ENCODE assay signal across 15 cellular contexts in the genomic region with DNA sequence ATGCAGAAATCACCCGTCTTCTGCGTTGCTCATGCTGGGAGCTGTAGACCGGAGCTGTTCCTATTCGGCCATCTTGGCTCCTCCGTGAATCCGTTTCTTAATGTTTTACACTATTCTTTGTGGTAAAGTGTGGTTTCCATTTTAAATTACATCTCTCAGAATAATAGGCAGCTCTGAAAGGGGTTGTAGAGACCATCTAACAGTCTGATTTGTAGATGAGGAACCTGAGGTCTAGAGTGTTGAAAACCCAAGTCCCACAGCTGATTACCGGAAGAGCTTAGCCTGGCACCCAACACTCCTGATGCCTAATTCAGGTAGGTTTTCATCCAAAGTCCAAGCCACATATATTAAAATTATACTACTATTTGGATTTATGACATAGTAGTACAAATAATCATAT.
DNase-seq lines count a peak whose midpoint lies in the region; ATAC-seq and TF ChIP-seq lines count a peak whose summit lies in the region.
"Had no signal": no experiment of that assay in that cellular context is flagged by ENCODE, and none has a peak within 500 bp of the region (broad histone marks: within the 10 kb centered on the region; RNA-seq: fewer than 3 reads in every experiment).

No MANE protein-coding gene starts in this region.

- peak overlapping the region; percentile 46 for H3K4me3 ChIP-seq in HUES6 (ENCODE audit: low read depth, low read length)
- H3K4me3 ChIP-seq in SK-N-SH (ENCODE audit: low read depth in 2 of 2, low read length in 1 of 2) = no peak overlapping the region
- H3K4me3 ChIP-seq: BLaER1 treated with 17β-estradiol and CSF1 and Interleukin-3, amounts not matched to agents 10 nM and 100 nM; MG63 had no signal

- H3K9me2 ChIP-seq in SK-N-SH = no peaks in the 10 kb centered on the region

- TF ChIP-seq EP300 in SK-N-SH (IDR thresholded peaks at IDR 0.05; ENCODE audit: borderline replicate concordance in 1 of 2, low read depth in 1 of 2, low read length in 1 of 2) = no peak

- no peaks in the 10 kb centered on the region for H3F3A ChIP-seq in SK-N-SH (replicated peaks; ENCODE audit: insufficient read depth)

- H3K9me3 Mint-ChIP-seq in activated T-helper 17 cell treated with anti-CD3 and anti-CD28 coated beads, Interleukin-2, amount 50 U/mL, for 72 hours = peaks cover 5% of the 10 kb centered on the region
- H3K9me3 Mint-ChIP-seq in nephron = peaks cover 2% of the 10 kb centered on the region
- H3K9me3 Mint-ChIP-seq in activated CD4-positive, alpha-beta T cell treated with anti-CD3 and anti-CD28 coated beads, Interleukin-2, amount 10 ng/mL, durations not matched to agents 24 days and 14 days = no peaks in the 10 kb centered on the region

- no peak overlapping the region for H3K27ac Mint-ChIP-seq in activated T-helper 17 cell treated with anti-CD3 and anti-CD28 coated beads, Interleukin-2, amount 50 U/mL, for 72 hours
- no peak overlapping the region for H3K27ac Mint-ChIP-seq in nephron
- no peak overlapping the region for H3K27ac Mint-ChIP-seq in activated CD4-positive, alpha-beta T cell treated with anti-CD3 and anti-CD28 coated beads, Interleukin-2, amount 10 ng/mL, durations not matched to agents 24 days and 14 days

- H4K20me1 ChIP-seq in SK-N-SH (ENCODE audit: insufficient read depth) = no peaks in the 10 kb centered on the region
- H4K20me1 ChIP-seq: BLaER1 treated with 17β-estradiol and CSF1 and Interleukin-3, amounts not matched to agents 10 nM and 100 nM had no signal

- no peak overlapping the region for H3K4me3 Mint-ChIP-seq in activated T-helper 17 cell treated with anti-CD3 and anti-CD28 coated beads, Interleukin-2, amount 50 U/mL, for 72 hours
- H3K4me3 Mint-ChIP-seq in nephron = peak overlapping the region; percentile 41 to 66 (median 42)
- H3K4me3 Mint-ChIP-seq in activated CD4-positive, alpha-beta T cell treated with anti-CD3 and anti-CD28 coated beads, Interleukin-2, amount 10 ng/mL, durations not matched to agents 24 days and 14 days = no peak overlapping the region

- intact Hi-C loops in activated CD4-positive, alpha-beta T cell treated with anti-CD3 and anti-CD28 coated beads, Interleukin-2, amount 10 ng/mL, durations not matched to agents 24 days and 14 days (cut with micrococcal nuclease) = no loop called here

- no peaks in the 10 kb centered on the region for H3K27me3 Mint-ChIP-seq in activated T-helper 17 cell treated with anti-CD3 and anti-CD28 coated beads, Interleukin-2, amount 50 U/mL, for 72 hours
- no peaks in the 10 kb centered on the region for H3K27me3 Mint-ChIP-seq in nephron (ENCODE audit: low read depth)
- no peaks in the 10 kb centered on the region for H3K27me3 Mint-ChIP-seq in activated CD4-positive, alpha-beta T cell treated with anti-CD3 and anti-CD28 coated beads, Interleukin-2, amount 10 ng/mL, durations not matched to agents 24 days and 14 days

- H3K79me2 ChIP-seq in SK-N-SH (ENCODE audit: insufficient read depth) = no peaks in the 10 kb centered on the region

- peak; percentile 26 for ATAC-seq in activated T-helper 17 cell treated with anti-CD3 and anti-CD28 coated beads, Interleukin-2, amount 50 U/mL, for 72 hours (replicated peaks)

- TF ChIP-seq RAD21 in SK-N-SH (IDR thresholded peaks at IDR 0.05; ENCODE audit: low read length) = no peak

- H3K4me1 Mint-ChIP-seq in activated T-helper 17 cell treated with anti-CD3 and anti-CD28 coated beads, Interleukin-2, amount 50 U/mL, for 72 hours = no peaks in the 10 kb centered on the region
- no peaks in the 10 kb centered on the region for H3K4me1 Mint-ChIP-seq in nephron
- H3K4me1 Mint-ChIP-seq in activated CD4-positive, alpha-beta T cell treated with anti-CD3 and anti-CD28 coated beads, Interleukin-2, amount 10 ng/mL, durations not matched to agents 24 days and 14 days = no peaks in the 10 kb centered on the region

- H3K9me3 ChIP-seq in HUES6 (ENCODE audit: control insufficient read depth, insufficient read depth, low read depth, low read length) (no peaks in the 10 kb centered on the region), SK-N-SH (no peaks in the 10 kb centered on the region)
- H3K9me3 ChIP-seq: MG63 had no signal

- DNase-seq in DMS114 treated with DMSO at 0.1 percent for 48 hours (lab: John Stamatoyannopoulos, UW; ENCODE audit: unreplicated experiment) (peak; percentile 25), mesenteric fat pad (ENCODE audit: low spot score) (no peak), CD1c-positive myeloid dendritic cell (ENCODE audit: extremely low spot score) (no peak), SK-N-SH (no peak)
- no peak for DNase-seq in activated CD4-positive, alpha-beta T cell treated with anti-CD3 and anti-CD28 coated beads, Interleukin-2, amount 10 ng/mL, durations not matched to agents 24 days and 14 days
- DNase-seq: DMS 273 treated with DMSO at 0.1 percent for 48 hours; MG63; NCI-H1092 treated with DMSO at 0.1 percent for 48 hours; NCI-H187; NK-92 treated with Interleukin-12 subunit alpha and Interleukin-12 subunit beta, amount 100 ng/mL, for 24 hours had no signal

- no peak overlapping the region for H2AFZ ChIP-seq in SK-N-SH (ENCODE audit: low read depth)

- CTCF ChIA-PET in SK-N-SH (lab: Yijun Ruan, JAX) = no interaction called here

- 94% methylated on average over 7 of the region's 7 CpGs for WGBS in SK-N-SH (ENCODE audit: low lambda C conversion rate)

- no peaks in the 10 kb centered on the region for H3K4me1 ChIP-seq in HUES6 (ENCODE audit: control insufficient read depth, insufficient read depth, low read length)
- H3K4me1 ChIP-seq in SK-N-SH (ENCODE audit: control insufficient read depth in 1 of 2, insufficient read depth in 2 of 2, low read depth in 1 of 2, low read length in 1 of 2) = no peaks in the 10 kb centered on the region
- H3K4me1 ChIP-seq: BLaER1 treated with 17β-estradiol and CSF1 and Interleukin-3, amounts not matched to agents 10 nM and 100 nM had no signal

- no peak overlapping the region for H3K4me2 ChIP-seq in SK-N-SH
- H3K4me2 ChIP-seq: BLaER1 treated with 17β-estradiol and CSF1 and Interleukin-3, amounts not matched to agents 10 nM and 100 nM; KMS-11 had no signal

- H3K27ac ChIP-seq in HUES6 (ENCODE audit: low read depth, low read length) = no peak overlapping the region
- no peak overlapping the region for H3K27ac ChIP-seq in SK-N-SH (ENCODE audit: low read depth in 2 of 2, low read length in 1 of 2)
- H3K27ac ChIP-seq: BLaER1 treated with 17β-estradiol and CSF1 and Interleukin-3, amounts not matched to agents 10 nM and 100 nM; KMS-11 had no signal

- POLR2A ChIA-PET in SK-N-SH (lab: Yijun Ruan, JAX) = no interaction called here

- H3K36me3 ChIP-seq in HUES6 (ENCODE audit: control insufficient read depth, insufficient read depth, low read length) (no peaks in the 10 kb centered on the region), SK-N-SH (replicated peaks in 1 of 2; ENCODE audit: control insufficient read depth in 1 of 2, insufficient read depth in 2 of 2, low read length in 1 of 2) (no peaks in the 10 kb centered on the region)
- H3K36me3 ChIP-seq: BLaER1 treated with 17β-estradiol and CSF1 and Interleukin-3, amounts not matched to agents 10 nM and 100 nM; MG63 had no signal

- H3K36me3 Mint-ChIP-seq in activated T-helper 17 cell treated with anti-CD3 and anti-CD28 coated beads, Interleukin-2, amount 50 U/mL, for 72 hours (ENCODE audit: low read depth) = no peaks in the 10 kb centered on the region
- H3K36me3 Mint-ChIP-seq in nephron (ENCODE audit: low read depth) = no peaks in the 10 kb centered on the region
- H3K36me3 Mint-ChIP-seq in activated CD4-positive, alpha-beta T cell treated with anti-CD3 and anti-CD28 coated beads, Interleukin-2, amount 10 ng/mL, durations not matched to agents 24 days and 14 days (ENCODE audit: low read depth) = no peaks in the 10 kb centered on the region

- TF ChIP-seq CTCF in nephron (IDR thresholded peaks at IDR 0.05; ENCODE audit: unreplicated experiment in 3 of 3) (no peak), SK-N-SH (IDR thresholded peaks at IDR 0.05) (no peak)

- H3K27me3 ChIP-seq in HUES6 (ENCODE audit: control insufficient read depth, insufficient read depth, low read length) (no peaks in the 10 kb centered on the region), SK-N-SH (ENCODE audit: insufficient read depth) (no peaks in the 10 kb centered on the region)
- H3K27me3 ChIP-seq: BLaER1 treated with 17β-estradiol and CSF1 and Interleukin-3, amounts not matched to agents 10 nM and 100 nM; MG63 had no signal

- H3K9ac ChIP-seq in HUES6 (ENCODE audit: low read length) = peak overlapping the region; percentile 62
- H3K9ac ChIP-seq in SK-N-SH = no peak overlapping the region
- H3K9ac ChIP-seq: BLaER1 treated with 17β-estradiol and CSF1 and Interleukin-3, amounts not matched to agents 10 nM and 100 nM; KMS-11 had no signal

TF ChIP-seq in SK-N-SH, 30 proteins besides CTCF, POLR2A, EP300 and RAD21 (continues in another document):
- TF ChIP-seq FOSL2 (IDR thresholded peaks at IDR 0.05; ENCODE audit: borderline replicate concordance, low read depth) = no peak
- TF ChIP-seq FOXJ3 (CRISPR knock-in tag; IDR thresholded peaks at IDR 0.05) = no peak
- no peak for TF ChIP-seq IRF3 (IDR thresholded peaks at IDR 0.05; ENCODE audit: low read depth, low read length)
- no peak for TF ChIP-seq FOXM1 (IDR thresholded peaks at IDR 0.05; ENCODE audit: low read depth)
- TF ChIP-seq ELF1 (IDR thresholded peaks at IDR 0.05) = no peak
- no peak for TF ChIP-seq TAF1 (IDR thresholded peaks at IDR 0.05; ENCODE audit: borderline replicate concordance, low read depth, low read length)
- no peak for TF ChIP-seq RFX5 (IDR thresholded peaks at IDR 0.05; ENCODE audit: low read length)
- TF ChIP-seq, protein P1, sequence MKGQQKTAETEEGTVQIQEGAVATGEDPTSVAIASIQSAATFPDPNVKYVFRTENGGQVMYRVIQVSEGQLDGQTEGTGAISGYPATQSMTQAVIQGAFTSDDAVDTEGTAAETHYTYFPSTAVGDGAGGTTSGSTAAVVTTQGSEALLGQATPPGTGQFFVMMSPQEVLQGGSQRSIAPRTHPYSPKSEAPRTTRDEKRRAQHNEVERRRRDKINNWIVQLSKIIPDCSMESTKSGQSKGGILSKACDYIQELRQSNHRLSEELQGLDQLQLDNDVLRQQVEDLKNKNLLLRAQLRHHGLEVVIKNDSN (IDR thresholded peaks at IDR 0.05; ENCODE audit: borderline replicate concordance, low read depth) = no peak
- no peak for TF ChIP-seq YY1 (IDR thresholded peaks at IDR 0.05; ENCODE audit: low read depth)
- no peak for TF ChIP-seq SIN3A (IDR thresholded peaks at IDR 0.05; ENCODE audit: borderline replicate concordance, low read depth, low read length)
- no peak for TF ChIP-seq GABPA (IDR thresholded peaks at IDR 0.05; ENCODE audit: low read depth)
- TF ChIP-seq GATA2 (CRISPR knock-in tag; IDR thresholded peaks at IDR 0.05) = no peak

Comparison
In these comparisons a context has a peak if more than half of its experiments do, and no peak if none do; other contexts are left out.
1. H3K4me3 Mint-ChIP-seq: peak in nephron (3 of 3); none in activated T-helper 17 cell treated with anti-CD3 and anti-CD28 coated beads, Interleukin-2, amount 50 U/mL, for 72 hours (single experiment) and activated CD4-positive, alpha-beta T cell treated with anti-CD3 and anti-CD28 coated beads, Interleukin-2, amount 10 ng/mL, durations not matched to agents 24 days and 14 days (single experiment).